Comparison of ENCODE assay signal across 10 cellular contexts in genomic region chr2:170396799-170397459, GRCh38.
DNase-seq lines count a peak whose midpoint lies in the region; ATAC-seq, FAIRE-seq and TF ChIP-seq lines count a peak whose summit lies in the region.
"Had no signal": no experiment of that assay in that cellular context is flagged by ENCODE, and none has a peak within 500 bp of the region (broad histone marks: within the 10 kb centered on the region; RNA-seq: fewer than 3 reads in every experiment).

No MANE protein-coding gene starts in this region.

- TF ChIP-seq CTCF in D721Med (IDR thresholded peaks at IDR 0.05; ENCODE audit: insufficient read depth, missing control alignments) (peak; percentile 30), SK-N-SH (IDR thresholded peaks at IDR 0.05) (peak; percentile 54)

- POLR2A ChIA-PET in SK-N-SH (lab: Yijun Ruan, JAX) = no interaction called here

- H4K20me1 ChIP-seq in SK-N-SH (ENCODE audit: insufficient read depth) = no peaks in the 10 kb centered on the region

- no peaks in the 10 kb centered on the region for H3K27me3 ChIP-seq in SK-N-SH (ENCODE audit: insufficient read depth)

- no peaks in the 10 kb centered on the region for H3F3A ChIP-seq in SK-N-SH (replicated peaks; ENCODE audit: insufficient read depth)

- no peaks in the 10 kb centered on the region for H3K9me2 ChIP-seq in SK-N-SH

- H3K4me3 Mint-ChIP-seq in T-helper 17 cell = no peak overlapping the region
- H3K4me3 Mint-ChIP-seq: stimulated activated naive CD8-positive, alpha-beta T cell treated with anti-CD3 and anti-CD28 coated beads, Interleukin-15, Interleukin-2, amounts not matched to agents 100 ng/mL and 50 ng/mL, for 24 hours had no signal

- H3K4me2 ChIP-seq in SK-N-SH = no peak overlapping the region

- peaks cover 71% of the 10 kb centered on the region for H3K27me3 Mint-ChIP-seq in T-helper 17 cell

- in situ Hi-C loops in KBM-7 (cut with MboI; ENCODE audit: low pct_unique_long_range_greater_than_20kb, low sequenced_read_pairs) = no loop called here

- H3K4me1 Mint-ChIP-seq in T-helper 17 cell = peaks cover 2% of the 10 kb centered on the region

- FAIRE-seq in D721Med (lab: Jason Lieb, UNC) = peak; percentile 41

- H3K27ac Mint-ChIP-seq in T-helper 17 cell = no peak overlapping the region
- H3K27ac Mint-ChIP-seq: stimulated activated naive CD8-positive, alpha-beta T cell treated with anti-CD3 and anti-CD28 coated beads, Interleukin-15, Interleukin-2, amounts not matched to agents 100 ng/mL and 50 ng/mL, for 24 hours had no signal

- H3K36me3 ChIP-seq in SK-N-SH (replicated peaks in 1 of 2; ENCODE audit: control insufficient read depth in 1 of 2, insufficient read depth in 2 of 2, low read length in 1 of 2) = no peaks in the 10 kb centered on the region

- H3K9ac ChIP-seq in SK-N-SH = no peak overlapping the region

- H3K4me1 ChIP-seq in SK-N-SH (ENCODE audit: control insufficient read depth in 1 of 2, insufficient read depth in 2 of 2, low read depth in 1 of 2, low read length in 1 of 2) = peaks cover 0 to 4% of the 10 kb centered on the region in 2 experiments; a peak in 1 of 4 replicates

- H3K4me3 ChIP-seq in SK-N-SH (ENCODE audit: low read depth in 2 of 2, low read length in 1 of 2) = no peak overlapping the region
- H3K4me3 ChIP-seq: lung had no signal

- peak; percentile 48 for TF ChIP-seq RAD21 in SK-N-SH (IDR thresholded peaks at IDR 0.05; ENCODE audit: low read length)

- no peak overlapping the region for H3K27ac ChIP-seq in SK-N-SH (ENCODE audit: low read depth in 2 of 2, low read length in 1 of 2)

- ATAC-seq in GM21515 (IDR thresholded peaks at IDR 0.05; ENCODE audit: unreplicated experiment) (no peak), Right ventricle myocardium superior (ENCODE audit: poor library complexity) (no peak), T-helper 17 cell (no peak)

- no peak overlapping the region for H2AFZ ChIP-seq in SK-N-SH (ENCODE audit: low read depth)

- TF ChIP-seq EP300 in SK-N-SH (IDR thresholded peaks at IDR 0.05; ENCODE audit: borderline replicate concordance in 1 of 2, low read depth in 1 of 2, low read length in 1 of 2) = no peak

- CTCF ChIA-PET in SK-N-SH (lab: Yijun Ruan, JAX) = interaction anchor here (0.8 to 3.4 kb wide), 6 partner anchors 12 to 424 kb away, joined by 3 to 29 read pairs (median 5); partner anchors contain the start of gene GAD1

- no peaks in the 10 kb centered on the region for H3K79me2 ChIP-seq in SK-N-SH (ENCODE audit: insufficient read depth)

- under 1% methylated on average over 5 of the region's 5 CpGs for WGBS in SK-N-SH (ENCODE audit: low lambda C conversion rate)

- H3K36me3 Mint-ChIP-seq in T-helper 17 cell (ENCODE audit: low read depth) = no peaks in the 10 kb centered on the region

- intact Hi-C loops in cardiac septum (cut with DNase I) = no loop called here
- intact Hi-C loops in Right ventricle myocardium superior (cut with DNase I) = no loop called here

- DNase-seq in D721Med (ENCODE audit: insufficient read length, low spot score) = no peak
- DNase-seq in KBM-7 = peak; percentile 30
- peak; percentile 15 for DNase-seq in SK-N-SH
- DNase-seq in kidney glomerular epithelial cell (lab: John Stamatoyannopoulos, UW) = peak; percentile 37
- no peak for DNase-seq in cardiac septum (ENCODE audit: low spot score)
- DNase-seq in Right ventricle myocardium superior = no peak
- DNase-seq in T-helper 17 cell = no peak

- no peaks in the 10 kb centered on the region for H3K9me3 ChIP-seq in SK-N-SH
- no peaks in the 10 kb centered on the region for H3K9me3 ChIP-seq in T-helper 17 cell (ENCODE audit: control insufficient read depth, low read length, poor library complexity, severe bottlenecking)

TF ChIP-seq in SK-N-SH, 30 proteins besides CTCF, POLR2A, EP300 and RAD21:
- TF ChIP-seq MXI1 (IDR thresholded peaks at IDR 0.05; ENCODE audit: low read depth, low read length) = no peak
- TF ChIP-seq POLR2AphosphoS5 (IDR thresholded peaks at IDR 0.05; ENCODE audit: low read depth, low read length) = no peak
- TF ChIP-seq SMC3 (IDR thresholded peaks at IDR 0.05; ENCODE audit: low read depth, low read length) = peak; percentile 27; the same call in 1 of the 2 replicates
- no peak for TF ChIP-seq GATA2 (CRISPR knock-in tag; IDR thresholded peaks at IDR 0.05)

Comparison
In these comparisons a context has a peak if more than half of its experiments do, and no peak if none do; other contexts are left out.
1. DNase-seq: peak in KBM-7 (single experiment), SK-N-SH (single experiment) and kidney glomerular epithelial cell (single experiment); none in D721Med (single experiment), cardiac septum (single experiment), Right ventricle myocardium superior (single experiment) and T-helper 17 cell (0 of 3).